8 cellular contexts compared by ENCODE assay signal in the genomic region with DNA sequence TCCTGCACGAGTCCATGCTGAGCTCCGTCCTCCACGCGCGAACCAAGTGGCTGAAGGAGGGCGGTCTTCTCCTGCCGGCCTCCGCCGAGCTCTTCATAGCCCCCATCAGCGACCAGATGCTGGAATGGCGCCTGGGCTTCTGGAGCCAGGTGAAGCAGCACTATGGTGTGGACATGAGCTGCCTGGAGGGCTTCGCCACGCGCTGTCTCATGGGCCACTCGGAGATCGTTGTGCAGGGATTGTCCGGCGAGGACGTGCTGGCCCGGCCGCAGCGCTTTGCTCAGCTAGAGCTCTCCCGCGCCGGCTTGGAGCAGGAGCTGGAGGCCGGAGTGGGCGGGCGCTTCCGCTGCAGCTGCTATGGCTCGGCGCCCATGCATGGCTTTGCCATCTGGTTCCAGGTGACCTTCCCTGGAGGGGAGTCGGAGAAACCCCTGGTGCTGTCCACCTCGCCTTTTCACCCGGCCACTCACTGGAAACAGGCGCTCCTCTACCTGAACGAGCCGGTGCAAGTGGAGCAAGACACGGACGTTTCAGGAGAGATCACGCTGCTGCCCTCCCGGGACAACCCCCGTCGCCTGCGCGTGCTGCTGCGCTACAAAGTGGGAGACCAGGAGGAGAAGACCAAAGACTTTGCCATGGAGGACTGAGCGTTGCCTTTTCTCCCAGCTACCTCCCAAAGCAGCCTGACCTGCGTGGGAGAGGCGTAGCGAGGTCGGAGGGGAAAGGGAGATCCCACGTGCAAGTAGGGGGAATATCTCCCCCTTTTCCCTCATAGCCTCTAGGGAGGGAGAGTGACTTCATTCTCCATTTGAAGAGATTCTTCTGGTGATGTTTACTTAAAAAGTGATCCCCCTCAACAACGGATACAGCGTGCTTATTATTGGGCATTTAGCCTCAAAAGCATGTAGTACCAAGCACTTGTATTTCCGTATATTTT. TPM values are rescaled to one million over a fixed set of nuclear protein-coding genes. Genes with fewer than 3 reads are reported as not detected.
DNase-seq lines count a peak whose midpoint lies in the region; ATAC-seq and TF ChIP-seq lines count a peak whose summit lies in the region.

No MANE protein-coding gene starts in this region.

- ATAC-seq in HG03280 (IDR thresholded peaks at IDR 0.05; ENCODE audit: unreplicated experiment): peak; percentile 53
- ATAC-seq in naive thymus-derived CD4-positive, alpha-beta T cell: peak; percentile 34

- CTCF ChIA-PET in naive thymus-derived CD4-positive, alpha-beta T cell (lab: Charles Lee): interaction anchor here (0.5 to 0.7 kb wide), 2 partner anchors 428 to 910 kb away, joined by 3 read pairs; no protein-coding TSS in a partner anchor

- peak overlapping the region; percentile 87 to 97 (median 93) for H3K4me3 ChIP-seq in fibroblast of lung (replicated peaks in 1 of 4; ENCODE audit: control extremely low read depth in 1 of 4, insufficient read depth in 1 of 4, low read depth in 3 of 4, low read length in 4 of 4)
- H3K4me3 ChIP-seq in naive thymus-derived CD4-positive, alpha-beta T cell (ENCODE audit: low read length): peak overlapping the region; percentile 95

- no peaks in the 10 kb centered on the region for H3K27me3 ChIP-seq in fibroblast of lung (ENCODE audit: control insufficient read depth, insufficient read depth, low read length)
- H3K27me3 ChIP-seq in naive thymus-derived CD4-positive, alpha-beta T cell (ENCODE audit: control insufficient read depth in 2 of 2, insufficient read depth in 2 of 2, low read length in 2 of 2): no peaks in the 10 kb centered on the region

- no peaks in the 10 kb centered on the region for H3K27me3 Mint-ChIP-seq in naive thymus-derived CD4-positive, alpha-beta T cell

- peaks cover 0 to 6% (median 0%) of the 10 kb centered on the region in 11 donors for H3K9me3 Mint-ChIP-seq in naive thymus-derived CD4-positive, alpha-beta T cell

- peak overlapping the region; percentile 90 for H3K9ac ChIP-seq in fibroblast of lung (ENCODE audit: insufficient read depth, low read length)

- H3K27ac ChIP-seq in fibroblast of lung (ENCODE audit: insufficient read depth, low read length): peak overlapping the region; percentile 91
- peak overlapping the region; percentile 80 for H3K27ac ChIP-seq in naive thymus-derived CD4-positive, alpha-beta T cell (ENCODE audit: low read depth, low read length)

- H3K4me2 ChIP-seq in fibroblast of lung (ENCODE audit: extremely low read depth, insufficient read depth, low read length): peak overlapping the region; percentile 91

- POLR2A ChIA-PET in naive thymus-derived CD4-positive, alpha-beta T cell (lab: Charles Lee): interaction anchor here (1.1 kb wide), 1 partner anchor 14 kb away, joined by 3 read pairs; no protein-coding TSS in a partner anchor

- no peak for TF ChIP-seq CTCF in fibroblast of lung (conservative IDR thresholded peaks at IDR 0.05 in 1 of 2, IDR thresholded peaks at IDR 0.05 in 1 of 2; ENCODE audit: low read depth in 1 of 2, low read length in 2 of 2)

- peak overlapping the region; percentile 99 for H2AFZ ChIP-seq in fibroblast of lung (ENCODE audit: low read length)

- no peaks in the 10 kb centered on the region for H3K9me3 ChIP-seq in fibroblast of lung (ENCODE audit: control insufficient read depth, insufficient read depth, low read depth, low read length)
- no peaks in the 10 kb centered on the region for H3K9me3 ChIP-seq in naive thymus-derived CD4-positive, alpha-beta T cell (ENCODE audit: control insufficient read depth in 2 of 3, low read length in 3 of 3)

- H3K36me3 ChIP-seq in fibroblast of lung (ENCODE audit: control insufficient read depth, insufficient read depth, low read length): no peaks in the 10 kb centered on the region
- H3K36me3 ChIP-seq in naive thymus-derived CD4-positive, alpha-beta T cell (ENCODE audit: control insufficient read depth in 2 of 3, insufficient read depth in 3 of 3, low read length in 3 of 3): peaks cover 0 to 7% (median 0%) of the 10 kb centered on the region in 3 experiments

- peaks cover 0 to 19% (median 12%) of the 10 kb centered on the region in 5 donors for H3K36me3 Mint-ChIP-seq in naive thymus-derived CD4-positive, alpha-beta T cell

- H3K27ac Mint-ChIP-seq in naive thymus-derived CD4-positive, alpha-beta T cell: peak overlapping the region; percentile 95 to 98 (median 97)

- intact Hi-C loops in naive thymus-derived CD4-positive, alpha-beta T cell (cut with micrococcal nuclease): loop anchor here (2.0 to 5.0 kb wide), 4 partner anchors 85 to 1145 kb away; a partner anchor contains a TSS

- peaks cover 6% of the 10 kb centered on the region for H3K4me1 ChIP-seq in fibroblast of lung (ENCODE audit: control insufficient read depth, extremely low read depth, insufficient read depth, low read length)
- peaks cover 11 to 12% of the 10 kb centered on the region in 2 donors for H3K4me1 ChIP-seq in naive thymus-derived CD4-positive, alpha-beta T cell (ENCODE audit: control insufficient read depth in 2 of 2, insufficient read depth in 2 of 2, low read length in 2 of 2)

- peaks cover 19 to 41% (median 29%) of the 10 kb centered on the region in 7 donors for H3K4me1 Mint-ChIP-seq in naive thymus-derived CD4-positive, alpha-beta T cell

- H3K79me2 ChIP-seq in fibroblast of lung (ENCODE audit: control insufficient read depth, insufficient read depth, low read length): peaks cover 14% of the 10 kb centered on the region

- peak; percentile 61 for TF ChIP-seq POLR2A in GM19099 (IDR thresholded peaks at IDR 0.05; ENCODE audit: extremely low read depth, insufficient read length, low read depth)

- no peaks in the 10 kb centered on the region for H4K20me1 ChIP-seq in fibroblast of lung (ENCODE audit: control insufficient read depth, extremely low read depth, insufficient read depth, low read length)

- peak in 13 of 14 donors; percentile 58 to 86 (median 73) for DNase-seq in C1 segment of cervical spinal cord (lab: John Stamatoyannopoulos, UW)
- DNase-seq in NCI-H69 (lab: John Stamatoyannopoulos, UW): peak; percentile 87
- DNase-seq in activated T-cell treated with anti-CD3 and anti-CD28 coated beads, Interleukin-2, amount 50 U/mL, for 48 hours: peak; percentile 66 to 77
- DNase-seq in fibroblast of lung (ENCODE audit: low read depth in 2 of 2): peak; percentile 49 to 68
- DNase-seq in naive thymus-derived CD4-positive, alpha-beta T cell: peak; percentile 11 to 64 (median 28)
- DNase-seq in stromal cell of bone marrow (ENCODE audit: low read depth): peak; percentile 21

- H3K4me3 Mint-ChIP-seq in naive thymus-derived CD4-positive, alpha-beta T cell: peak overlapping the region; percentile 96 to 100 (median 98)

RNA-seq across cellular contexts. Expression of a gene that starts 1.0 kb away (rescaled TPM):
- total RNA-seq in fibroblast of lung: 10.6 and 12.3 TPM in 2 replicates
- 11.1 and 15.5 TPM in 2 replicates for polyA plus RNA-seq in fibroblast of lung
- 11.0 and 16.3 TPM in 2 replicates for polyA plus RNA-seq in fibroblast of lung (2012)
- polyA minus RNA-seq in fibroblast of lung (ENCODE audit: low replicate concordance): 2.3 and 10.4 TPM in 2 replicates
- 10 to 100 TPM in 4 of 5 experiments, 1 to 10 TPM in 1; 7.4 to 22.1 (median 17.5) TPM for total RNA-seq in naive thymus-derived CD4-positive, alpha-beta T cell
- polyA plus RNA-seq in naive thymus-derived CD4-positive, alpha-beta T cell: 10 to 100 TPM; 19.0 to 23.6 TPM

Comparison
In these comparisons a context has a peak if more than half of its experiments do, and no peak if none do; other contexts are left out.
1. Peak in every context shown above with its lines: DNase-seq, ATAC-seq, H3K4me3 ChIP-seq and H3K27ac ChIP-seq.
2. DNase-seq: peak in every context shown above with its lines; median percentile 87 in NCI-H69; 73 in C1 segment of cervical spinal cord; 72 in activated T-cell treated with anti-CD3 and anti-CD28 coated beads, Interleukin-2, amount 50 U/mL, for 48 hours; 58 in fibroblast of lung; 28 in naive thymus-derived CD4-positive, alpha-beta T cell; 21 in stromal cell of bone marrow.